Comparison of ENCODE assay signal across 20 cellular contexts in genomic region chr1:228339766-228340685, GRCh38.
DNase-seq lines count a peak whose midpoint lies in the region; ATAC-seq lines count a peak whose summit lies in the region.
"Had no signal": no experiment of that assay in that cellular context is flagged by ENCODE, and none has a peak within 500 bp of the region (broad histone marks: within the 10 kb centered on the region; RNA-seq: fewer than 3 reads in every experiment).

No MANE protein-coding gene starts in this region.

- no peak overlapping the region for H3K4me3 Mint-ChIP-seq in activated T-helper 1 cell treated with anti-CD3 and anti-CD28 coated beads, Interleukin-12 subunit alpha, Interleukin-12 subunit beta, Interleukin-2, Interleukin-4 antibody, amounts not matched to agents 30 ng/mL and 10 ng/mL and 1 ng/mL, durations not matched to agents 14 hours and 24 hours and 36 hours
- H3K4me3 Mint-ChIP-seq: stimulated activated naive CD8-positive, alpha-beta T cell treated with anti-CD3 and anti-CD28 coated beads, Interleukin-15, amount 100 ng/mL, for 72 hours had no signal

- no peak overlapping the region for H3K27ac Mint-ChIP-seq in activated T-helper 1 cell treated with anti-CD3 and anti-CD28 coated beads, Interleukin-12 subunit alpha, Interleukin-12 subunit beta, Interleukin-2, Interleukin-4 antibody, amounts not matched to agents 30 ng/mL and 10 ng/mL and 1 ng/mL, durations not matched to agents 14 hours and 24 hours and 36 hours
- H3K27ac Mint-ChIP-seq: stimulated activated naive CD8-positive, alpha-beta T cell treated with anti-CD3 and anti-CD28 coated beads, Interleukin-15, amount 100 ng/mL, for 72 hours had no signal

- peaks cover 15% of the 10 kb centered on the region for H3K9me3 Mint-ChIP-seq in activated T-helper 1 cell treated with anti-CD3 and anti-CD28 coated beads, Interleukin-12 subunit alpha, Interleukin-12 subunit beta, Interleukin-2, Interleukin-4 antibody, amounts not matched to agents 30 ng/mL and 10 ng/mL and 1 ng/mL, durations not matched to agents 14 hours and 24 hours and 36 hours

- 89% methylated on average over 24 of the region's 24 CpGs for WGBS in right cardiac atrium

- no peaks in the 10 kb centered on the region for H3K27me3 ChIP-seq in right cardiac atrium (ENCODE audit: control insufficient read depth, insufficient read depth)
- H3K27me3 ChIP-seq: left lung had no signal

- H3K4me1 ChIP-seq in right cardiac atrium (ENCODE audit: control insufficient read depth, insufficient read depth, low read length) = no peaks in the 10 kb centered on the region
- H3K4me1 ChIP-seq: left lung had no signal

- H3K9me3 ChIP-seq in right cardiac atrium (ENCODE audit: control insufficient read depth, low read length) = no peaks in the 10 kb centered on the region
- H3K9me3 ChIP-seq: left lung had no signal

- DNase-seq in activated CD4-positive, CD25-positive, alpha-beta regulatory T cell treated with anti-CD3 and anti-CD28 coated beads, Interleukin-2, amount 50 U/mL, for 72 hours = peak; percentile 15
- DNase-seq in Jurkat, Clone E6-1 (ENCODE audit: low read depth, low spot score) = peak; percentile 3
- DNase-seq in right cardiac atrium = peak in 2 of 3 donors; percentile 36 to 43
- DNase-seq in posterior vena cava (ENCODE audit: low spot score) = peak; percentile 74
- no peak for DNase-seq in activated T-helper 1 cell treated with anti-CD3 and anti-CD28 coated beads, Interleukin-12 subunit alpha, Interleukin-12 subunit beta, Interleukin-2, Interleukin-4 antibody, amounts not matched to agents 30 ng/mL and 10 ng/mL and 1 ng/mL, durations not matched to agents 14 hours and 24 hours and 36 hours (ENCODE audit: low spot score)
- no peak for DNase-seq in NCI-H146 treated with DMSO at 0.1 percent for 48 hours (lab: John Stamatoyannopoulos, UW; ENCODE audit: unreplicated experiment)
- no peak for DNase-seq in G401 (ENCODE audit: low spot score)
- DNase-seq: activated CD4-positive, alpha-beta T cell treated with anti-CD3 and anti-CD28 coated beads, Interleukin-2, amount 50 U/mL, for 1 hour; COR-L47; NCI-H1092 treated with DMSO at 0.1 percent for 48 hours; NCI-H2107; NCI-H526 treated with DMSO at 0.1 percent for 48 hours; nucleus accumbens; SHP77 treated with DMSO at 0.1 percent for 48 hours; stimulated activated CD4-positive, alpha-beta T cell treated with anti-CD3 and anti-CD28 coated beads, Interleukin-2, amount 100 ng/mL, for 48 hours had no signal

- ATAC-seq in activated CD4-positive, CD25-positive, alpha-beta regulatory T cell treated with anti-CD3 and anti-CD28 coated beads, Interleukin-2, amount 50 U/mL, for 24 hours = no peak
- no peak for ATAC-seq in right cardiac atrium
- ATAC-seq: left lung had no signal

- no peaks in the 10 kb centered on the region for H3K4me1 Mint-ChIP-seq in activated T-helper 1 cell treated with anti-CD3 and anti-CD28 coated beads, Interleukin-12 subunit alpha, Interleukin-12 subunit beta, Interleukin-2, Interleukin-4 antibody, amounts not matched to agents 30 ng/mL and 10 ng/mL and 1 ng/mL, durations not matched to agents 14 hours and 24 hours and 36 hours (ENCODE audit: low read depth)

- H3K27ac ChIP-seq in right cardiac atrium (ENCODE audit: low read length) = no peak overlapping the region
- H3K27ac ChIP-seq: 22Rv1, left lung, skin epidermis had no signal

- H3K36me3 Mint-ChIP-seq in activated T-helper 1 cell treated with anti-CD3 and anti-CD28 coated beads, Interleukin-12 subunit alpha, Interleukin-12 subunit beta, Interleukin-2, Interleukin-4 antibody, amounts not matched to agents 30 ng/mL and 10 ng/mL and 1 ng/mL, durations not matched to agents 14 hours and 24 hours and 36 hours (ENCODE audit: low read depth) = no peaks in the 10 kb centered on the region

- intact Hi-C loops in right cardiac atrium (cut with DNase I) (no loop called here), posterior vena cava (cut with DNase I) (loop anchor here in 1 of 2 donors (5.0 kb wide), 1 partner anchor 1618 kb away; no protein-coding TSS in a partner anchor)
- intact Hi-C loops in activated T-helper 1 cell treated with anti-CD3 and anti-CD28 coated beads, Interleukin-12 subunit alpha, Interleukin-12 subunit beta, Interleukin-2, Interleukin-4 antibody, amounts not matched to agents 30 ng/mL and 10 ng/mL and 1 ng/mL, durations not matched to agents 14 hours and 24 hours and 36 hours (cut with micrococcal nuclease) = no loop called here

- in situ Hi-C loops in G401 (cut with HindIII; ENCODE audit: low sequenced_read_pairs) = no loop called here

- no peaks in the 10 kb centered on the region for H3K27me3 Mint-ChIP-seq in activated T-helper 1 cell treated with anti-CD3 and anti-CD28 coated beads, Interleukin-12 subunit alpha, Interleukin-12 subunit beta, Interleukin-2, Interleukin-4 antibody, amounts not matched to agents 30 ng/mL and 10 ng/mL and 1 ng/mL, durations not matched to agents 14 hours and 24 hours and 36 hours (ENCODE audit: insufficient read depth)
- H3K27me3 Mint-ChIP-seq: stimulated activated naive CD8-positive, alpha-beta T cell treated with anti-CD3 and anti-CD28 coated beads, Interleukin-15, amount 100 ng/mL, for 72 hours had no signal

- H3K4me3 ChIP-seq in Jurkat, Clone E6-1 (ENCODE audit: low read length) = no peak overlapping the region
- H3K4me3 ChIP-seq in right cardiac atrium (ENCODE audit: low read length) = no peak overlapping the region
- H3K4me3 ChIP-seq: left lung, skin epidermis had no signal

Comparison
In these comparisons a context has a peak if more than half of its experiments do, and no peak if none do; other contexts are left out.
1. DNase-seq: peak in activated CD4-positive, CD25-positive, alpha-beta regulatory T cell treated with anti-CD3 and anti-CD28 coated beads, Interleukin-2, amount 50 U/mL, for 72 hours (single experiment), Jurkat, Clone E6-1 (single experiment), right cardiac atrium (2 of 3) and posterior vena cava (single experiment); none in activated T-helper 1 cell treated with anti-CD3 and anti-CD28 coated beads, Interleukin-12 subunit alpha, Interleukin-12 subunit beta, Interleukin-2, Interleukin-4 antibody, amounts not matched to agents 30 ng/mL and 10 ng/mL and 1 ng/mL, durations not matched to agents 14 hours and 24 hours and 36 hours (single experiment), NCI-H146 treated with DMSO at 0.1 percent for 48 hours (single experiment) and G401 (single experiment).